8 cellular contexts compared by ENCODE assay signal in the genomic region with DNA sequence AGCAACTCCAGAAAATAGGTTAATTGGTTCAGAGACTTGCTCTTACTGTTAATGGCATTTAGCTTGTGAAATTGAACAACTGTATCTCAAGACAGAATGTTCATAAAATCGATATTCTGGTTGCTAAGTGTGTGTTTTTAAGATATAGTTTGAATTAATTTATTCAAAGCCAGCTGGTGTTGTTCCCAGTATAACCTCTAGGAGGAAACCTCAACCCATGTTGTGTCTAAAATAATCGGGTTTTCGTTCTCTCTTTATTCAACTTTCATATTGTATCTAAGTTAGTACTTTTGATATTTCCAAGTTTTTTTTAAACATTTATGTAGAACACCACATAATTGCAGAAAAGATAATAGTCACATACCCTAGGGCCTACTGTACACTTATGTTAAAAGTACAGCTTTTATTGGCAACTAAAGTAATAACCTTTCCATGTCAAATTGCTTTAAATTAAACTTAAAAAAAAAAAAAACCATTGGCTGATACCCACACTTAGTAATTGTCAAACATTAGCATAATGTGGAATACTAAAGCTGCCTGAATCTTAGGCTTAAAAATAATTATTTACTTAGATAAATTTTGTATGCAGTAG.
A peak's percentile ranks its signal among the peaks of the same experiment; 100 is the strongest.
DNase-seq lines count a peak whose midpoint lies in the region; ATAC-seq and TF ChIP-seq lines count a peak whose summit lies in the region.

No MANE protein-coding gene starts in this region.

- intact Hi-C loops in vagina (cut with DNase I) = no loop called here

- H3K27me3 ChIP-seq in gastroesophageal sphincter (no peaks in the 10 kb centered on the region), vagina (no peaks in the 10 kb centered on the region)

- TF ChIP-seq EP300 in gastroesophageal sphincter (IDR thresholded peaks at IDR 0.05) = no peak

- H3K4me3 ChIP-seq in gastroesophageal sphincter = no peak overlapping the region
- no peak overlapping the region for H3K4me3 ChIP-seq in vagina

- H3K36me3 ChIP-seq in gastroesophageal sphincter (no peaks in the 10 kb centered on the region), vagina (no peaks in the 10 kb centered on the region)

- H3K27ac ChIP-seq in gastroesophageal sphincter = no peak overlapping the region
- H3K27ac ChIP-seq in vagina = no peak overlapping the region

- H3K4me1 ChIP-seq in gastroesophageal sphincter = peaks cover 0 to 32% (median 8%) of the 10 kb centered on the region in 3 donors
- H3K4me1 ChIP-seq in vagina = no peaks in the 10 kb centered on the region

- WGBS in gastroesophageal sphincter (ENCODE audit: low coverage in 1 of 2), 2 donors = 8 to 16% methylated on average over 3 of the region's 3 CpGs

- ATAC-seq in GM21390 (IDR thresholded peaks at IDR 0.05; ENCODE audit: unreplicated experiment) = peak; percentile 52
- no peak for ATAC-seq in gastroesophageal sphincter
- ATAC-seq in GM18520 (IDR thresholded peaks at IDR 0.05; ENCODE audit: unreplicated experiment) = no peak

- DNase-seq in AG20443 (ENCODE audit: low spot score) (peak; percentile 46), RKO (ENCODE audit: low spot score) (peak; percentile 35), vagina (ENCODE audit: extremely low spot score in 2 of 2) (no peak), NCI-H187 treated with DMSO at 0.1 percent for 48 hours (lab: John Stamatoyannopoulos, UW) (no peak), SKM-1 treated with dmso at 0.1 percent for 144 hours (lab: John Stamatoyannopoulos, UW; ENCODE audit: unreplicated experiment) (no peak)

- TF ChIP-seq POLR2A in gastroesophageal sphincter (IDR thresholded peaks at IDR 0.05) (no peak), vagina (IDR thresholded peaks at IDR 0.05) (no peak)

- H3K9me3 ChIP-seq in gastroesophageal sphincter = no peaks in the 10 kb centered on the region
- H3K9me3 ChIP-seq in vagina = no peaks in the 10 kb centered on the region

- peak; percentile 70 to 84 (median 76) for TF ChIP-seq CTCF in gastroesophageal sphincter (IDR thresholded peaks at IDR 0.05)
- peak; percentile 14 to 35 (median 21) for TF ChIP-seq CTCF in vagina (IDR thresholded peaks at IDR 0.05)

Comparison
In these comparisons a context has a peak if more than half of its experiments do, and no peak if none do; other contexts are left out.
1. DNase-seq: peak in AG20443 (single experiment) and RKO (single experiment); none in vagina (0 of 2), NCI-H187 treated with DMSO at 0.1 percent for 48 hours (single experiment) and SKM-1 treated with dmso at 0.1 percent for 144 hours (single experiment).